In the genomic region with DNA sequence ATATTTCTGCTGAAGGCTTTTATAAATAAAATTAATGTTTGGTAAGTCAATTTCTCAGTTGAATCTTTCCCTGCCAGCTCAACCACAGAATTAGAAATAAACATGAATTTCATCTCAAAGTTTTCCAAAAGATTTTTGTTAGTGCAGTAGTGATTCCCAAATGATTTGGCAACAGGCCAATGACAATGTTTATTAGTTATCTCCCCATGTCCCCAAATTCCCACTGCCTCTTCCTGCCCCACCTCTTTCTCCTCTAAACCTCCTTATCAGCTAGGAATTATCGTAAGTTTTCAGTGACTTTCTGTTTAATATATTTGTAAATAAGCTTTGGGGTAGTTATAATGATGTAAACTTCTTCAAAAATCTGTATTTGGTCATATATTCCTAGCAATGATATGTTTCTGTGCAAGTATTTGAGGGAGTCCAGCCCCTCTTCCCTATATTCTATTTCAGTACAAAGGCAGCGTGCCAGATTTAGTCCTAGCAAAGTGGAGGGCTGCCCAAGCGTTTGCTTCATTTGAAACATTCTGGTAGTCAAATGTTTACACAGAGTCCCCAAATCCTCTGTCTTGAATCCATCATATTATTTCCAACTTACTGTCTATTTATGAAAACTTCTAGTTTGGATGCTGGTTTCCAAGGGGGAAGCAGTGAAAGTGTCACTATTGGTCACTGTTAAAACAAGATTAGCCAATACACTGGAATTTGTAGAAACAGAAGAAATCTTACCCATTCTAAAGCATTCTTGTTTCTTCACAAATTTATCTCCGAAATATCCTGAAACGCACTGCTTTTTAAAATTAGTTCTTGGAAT, we compare ENCODE assay signal across 31 cellular contexts. TPM values are rescaled to one million over a fixed set of nuclear protein-coding genes. Genes with fewer than 3 reads are reported as not detected.
A peak's percentile ranks its signal among the peaks of the same experiment; 100 is the strongest.
DNase-seq lines count a peak whose midpoint lies in the region; ATAC-seq, FAIRE-seq and TF ChIP-seq lines count a peak whose summit lies in the region.
"Had no signal": no experiment of that assay in that cellular context is flagged by ENCODE, and none has a peak within 500 bp of the region (broad histone marks: within the 10 kb centered on the region; RNA-seq: fewer than 3 reads in every experiment).

No MANE protein-coding gene starts in this region.

- no peak overlapping the region for H4K8ac ChIP-seq in IMR-90 (ENCODE audit: low read depth in 2 of 2, low read length in 2 of 2)

- FAIRE-seq in endothelial cell of umbilical vein (lab: Jason Lieb, UNC): no peak
- FAIRE-seq: bronchial epithelial cell, H54, TTC549 had no signal

- H3K4me3 ChIP-seq in IMR-90 (ENCODE audit: insufficient read depth, low read depth, low read length): no peak overlapping the region
- no peak overlapping the region for H3K4me3 ChIP-seq in endothelial cell of umbilical vein (replicated peaks in 1 of 3; ENCODE audit: insufficient read depth in 1 of 3, low read depth in 1 of 3, low read length in 3 of 3)
- H3K4me3 ChIP-seq in sigmoid colon: no peak overlapping the region
- no peak overlapping the region for H3K4me3 ChIP-seq in CD4-positive, alpha-beta memory T cell (ENCODE audit: low read length in 2 of 2)
- H3K4me3 ChIP-seq: left lung, MG63, mucosa of descending colon, PC-9 had no signal

- CTCF ChIA-PET in IMR-90 (lab: Yijun Ruan, JAX) (no interaction called here), endothelial cell of umbilical vein (lab: Charles Lee) (no interaction called here)
- CTCF ChIA-PET in CD4-positive, alpha-beta memory T cell (lab: Charles Lee; ENCODE audit: partially characterized antibody): no interaction called here

- H3K23ac ChIP-seq in IMR-90 (ENCODE audit: low read depth, low read length): no peak overlapping the region

- DNase-seq in IMR-90: peak; percentile 4
- peak; percentile 16 for DNase-seq in endothelial cell of umbilical vein (ENCODE audit: low read depth, low spot score)
- no peak for DNase-seq in left ventricle myocardium superior
- peak; percentile 64 for DNase-seq in sigmoid colon
- DNase-seq in CD4-positive, alpha-beta memory T cell: no peak
- no peak for DNase-seq in glomerular visceral epithelial cell (ENCODE audit: extremely low spot score)
- DNase-seq in activated CD4-positive, alpha-beta T cell treated with anti-CD3 and anti-CD28 coated beads for 48 hours: no peak
- no peak for DNase-seq in NCI-H1092 (lab: John Stamatoyannopoulos, UW)
- DNase-seq: activated CD8-positive, alpha-beta T cell treated with anti-CD3 and anti-CD28 coated beads, Interleukin-2, amount 10 ng/mL, durations not matched to agents 7 days and 5 days; activated gamma-delta T cell; activated naive CD8-positive, alpha-beta T cell treated with anti-CD3 and anti-CD28 coated beads, Interleukin-2, amount 50 U/mL, for 24 hours; BE2C; DMS79 treated with DMSO at 0.1 percent for 48 hours; hippocampal formation; immature natural killer cell; KBM-7; left lung; MG63; NCI-H1417 treated with DMSO at 0.1 percent for 48 hours; NCI-H2107; PC-9; SIG-M5; stimulated activated CD8-positive, alpha-beta memory T cell treated with anti-CD3 and anti-CD28 coated beads, Interleukin-4, amount 100 ng/mL, for 48 hours; substantia nigra had no signal

- no peak overlapping the region for H4K5ac ChIP-seq in IMR-90 (ENCODE audit: low read depth, low read length)

- no peak overlapping the region for H3K56ac ChIP-seq in IMR-90 (ENCODE audit: extremely low read depth, insufficient read depth, low read length)

- H2AK5ac ChIP-seq in IMR-90 (ENCODE audit: low read depth, low read length): no peak overlapping the region

- H3K4ac ChIP-seq in IMR-90 (ENCODE audit: low read depth, low read length): no peak overlapping the region

- ATAC-seq in IMR-90 (ENCODE audit: low read depth) (no peak), left ventricle myocardium superior (peak; percentile 58)
- ATAC-seq: activated CD4-positive, CD25-positive, alpha-beta regulatory T cell treated with anti-CD3 and anti-CD28 coated beads, Interleukin-2, amount 50 U/mL, for 24 hours; activated CD8-positive, alpha-beta T cell treated with anti-CD3 and anti-CD28 coated beads, Interleukin-2, amount 10 ng/mL, durations not matched to agents 7 days and 5 days; activated naive CD8-positive, alpha-beta T cell treated with anti-CD3 and anti-CD28 coated beads, Interleukin-2, amount 50 U/mL, for 24 hours; left lung; mucosa of descending colon had no signal

- H2AK9ac ChIP-seq in IMR-90 (replicated peaks; ENCODE audit: low read depth, low read length, poor library complexity): no peak overlapping the region

- H2BK20ac ChIP-seq in IMR-90 (ENCODE audit: low read depth, low read length): no peak overlapping the region

- TF ChIP-seq RAD21 in IMR-90 (IDR thresholded peaks at IDR 0.05; ENCODE audit: low read length): no peak

- H3K4me2 ChIP-seq in IMR-90 (ENCODE audit: low read depth, low read length) (peak overlapping the region; percentile 47; the same call in 1 of the 2 replicates), endothelial cell of umbilical vein (ENCODE audit: insufficient read depth, low read length) (no peak overlapping the region)
- H3K4me2 ChIP-seq: PC-9 had no signal

- H2BK5ac ChIP-seq in IMR-90 (ENCODE audit: low read depth, low read length, poor library complexity, severe bottlenecking): no peak overlapping the region

- TF ChIP-seq POLR2A in IMR-90 (IDR thresholded peaks at IDR 0.05; ENCODE audit: low read depth, low read length): no peak
- no peak for TF ChIP-seq POLR2A in endothelial cell of umbilical vein (IDR thresholded peaks at IDR 0.05; ENCODE audit: low read depth, low read length)
- TF ChIP-seq POLR2A in sigmoid colon (IDR thresholded peaks at IDR 0.05): no peak

- no peak overlapping the region for H4K91ac ChIP-seq in IMR-90 (ENCODE audit: insufficient read depth, low read depth, low read length)

- in situ Hi-C loops in IMR-90 (cut with MboI; ENCODE audit: low sequenced_read_pairs): no loop called here

- peaks cover 0 to 2% of the 10 kb centered on the region in 2 donors for H3K27me3 Mint-ChIP-seq in CD4-positive, alpha-beta memory T cell

- H4K20me1 ChIP-seq in IMR-90 (ENCODE audit: insufficient read depth, low read length) (no peaks in the 10 kb centered on the region), endothelial cell of umbilical vein (replicated peaks; ENCODE audit: control insufficient read depth, extremely low read depth, insufficient read depth, low read length) (no peaks in the 10 kb centered on the region)

- peaks cover 0 to 5% (median 0%) of the 10 kb centered on the region in 8 donors for H3K9me3 Mint-ChIP-seq in CD4-positive, alpha-beta memory T cell
- H3K9me3 Mint-ChIP-seq: activated naive CD8-positive, alpha-beta T cell treated with anti-CD3 and anti-CD28 coated beads, Interleukin-2, amount 50 U/mL, for 24 hours; nephron had no signal

- H3K18ac ChIP-seq in IMR-90 (ENCODE audit: low read depth, low read length): no peak overlapping the region

- no peaks in the 10 kb centered on the region for H3K36me3 ChIP-seq in IMR-90 (ENCODE audit: control insufficient read depth, insufficient read depth, low read length)
- H3K36me3 ChIP-seq in endothelial cell of umbilical vein (ENCODE audit: control insufficient read depth in 2 of 2, extremely low read depth in 1 of 2, insufficient read depth in 2 of 2, low read length in 2 of 2): no peaks in the 10 kb centered on the region
- H3K36me3 ChIP-seq in sigmoid colon: no peaks in the 10 kb centered on the region
- no peaks in the 10 kb centered on the region for H3K36me3 ChIP-seq in CD4-positive, alpha-beta memory T cell (ENCODE audit: insufficient read depth, low read length)
- H3K36me3 ChIP-seq: BE2C, left lung, MG63 had no signal

- no peaks in the 10 kb centered on the region for H3K79me2 ChIP-seq in endothelial cell of umbilical vein (ENCODE audit: control insufficient read depth, insufficient read depth, low read length)
- H3K79me2 ChIP-seq: parathyroid adenoma had no signal

- H2BK15ac ChIP-seq in IMR-90 (ENCODE audit: low read depth, low read length): no peak overlapping the region

- H3K14ac ChIP-seq in IMR-90 (replicated peaks; ENCODE audit: low read depth, low read length): no peak overlapping the region

- no CpG with 5 or more reads among the region's 5 CpGs for WGBS in IMR-90 (ENCODE audit: extremely low coverage in 2 of 2, insufficient read length in 1 of 2), 2 experiments
- WGBS in sigmoid colon, 2 donors: 63% methylated on average over 5 of the region's 5 CpGs

- H3K4me3 Mint-ChIP-seq in CD4-positive, alpha-beta memory T cell: no peak overlapping the region
- H3K4me3 Mint-ChIP-seq: activated CD8-positive, alpha-beta T cell treated with anti-CD3 and anti-CD28 coated beads, Interleukin-2, amount 10 ng/mL, durations not matched to agents 7 days and 5 days; activated naive CD8-positive, alpha-beta T cell treated with anti-CD3 and anti-CD28 coated beads, Interleukin-2, amount 50 U/mL, for 24 hours; immature natural killer cell; nephron had no signal

- intact Hi-C loops in IMR-90 (cut with micrococcal nuclease): no loop called here
- intact Hi-C loops in endothelial cell of umbilical vein (cut with micrococcal nuclease): no loop called here
- intact Hi-C loops in left ventricle myocardium superior (cut with micrococcal nuclease): no loop called here
- intact Hi-C loops in sigmoid colon (cut with DNase I): no loop called here
- intact Hi-C loops in CD4-positive, alpha-beta memory T cell (cut with micrococcal nuclease): no loop called here

- H3K36me3 Mint-ChIP-seq in CD4-positive, alpha-beta memory T cell: no peaks in the 10 kb centered on the region
- H3K36me3 Mint-ChIP-seq: immature natural killer cell had no signal

- dilution Hi-C loops in IMR-90 (cut with HindIII; ENCODE audit: low sequenced_read_pairs, unreplicated experiment): no loop called here
- dilution Hi-C loops in endothelial cell of umbilical vein (cut with MboI; ENCODE audit: extremely low pct_ligation_motif_present, low sequenced_read_pairs): no loop called here

- H3K9me1 ChIP-seq in IMR-90 (ENCODE audit: insufficient read depth, low read length): no peaks in the 10 kb centered on the region; the same call in 1 of the 2 replicates
- no peaks in the 10 kb centered on the region for H3K9me1 ChIP-seq in endothelial cell of umbilical vein (replicated peaks; ENCODE audit: control insufficient read depth, extremely low read depth, insufficient read depth, low read length)

- BruUV-seq in IMR-90 (replicated peaks; lab: Mats Ljungman, UMichigan): no TSS peak
- no TSS peak for BruUV-seq in endothelial cell of umbilical vein (replicated peaks; lab: Mats Ljungman, UMichigan)

- H3K4me1 ChIP-seq in IMR-90 (ENCODE audit: control insufficient read depth, insufficient read depth, low read length) (no peaks in the 10 kb centered on the region), endothelial cell of umbilical vein (ENCODE audit: control insufficient read depth, extremely low read depth, insufficient read depth, low read length) (no peaks in the 10 kb centered on the region), sigmoid colon (peaks cover 0 to 8% (median 0%) of the 10 kb centered on the region in 4 donors)
- H3K4me1 ChIP-seq in CD4-positive, alpha-beta memory T cell (ENCODE audit: insufficient read depth, low read length): no peaks in the 10 kb centered on the region
- H3K4me1 ChIP-seq: BE2C, left lung, parathyroid adenoma had no signal

- H3K27me3 ChIP-seq in IMR-90 (ENCODE audit: control insufficient read depth, insufficient read depth, low read length) (no peaks in the 10 kb centered on the region), endothelial cell of umbilical vein (ENCODE audit: control insufficient read depth in 2 of 2, insufficient read depth in 2 of 2, low read length in 2 of 2) (no peaks in the 10 kb centered on the region), sigmoid colon (no peaks in the 10 kb centered on the region)
- no peaks in the 10 kb centered on the region for H3K27me3 ChIP-seq in CD4-positive, alpha-beta memory T cell (ENCODE audit: insufficient read depth, low read length)
- H3K27me3 ChIP-seq: BE2C, left lung, MG63 had no signal

- H3K9ac ChIP-seq in IMR-90 (ENCODE audit: low read depth, low read length): no peak overlapping the region
- H3K9ac ChIP-seq in endothelial cell of umbilical vein (replicated peaks; ENCODE audit: extremely low read depth, insufficient read depth, low read length): no peak overlapping the region
- H3K9ac ChIP-seq: parathyroid adenoma had no signal

- H3K27ac Mint-ChIP-seq in CD4-positive, alpha-beta memory T cell: no peak overlapping the region
- H3K27ac Mint-ChIP-seq: activated CD8-positive, alpha-beta T cell treated with anti-CD3 and anti-CD28 coated beads, Interleukin-2, amount 10 ng/mL, durations not matched to agents 7 days and 5 days; activated naive CD8-positive, alpha-beta T cell treated with anti-CD3 and anti-CD28 coated beads, Interleukin-2, amount 50 U/mL, for 24 hours; immature natural killer cell had no signal

- no peaks in the 10 kb centered on the region for H3K9me3 ChIP-seq in IMR-90 (ENCODE audit: control insufficient read depth, insufficient read depth, low read length)
- no peaks in the 10 kb centered on the region for H3K9me3 ChIP-seq in endothelial cell of umbilical vein (replicated peaks; ENCODE audit: control insufficient read depth, insufficient read depth, low read length)
- no peaks in the 10 kb centered on the region for H3K9me3 ChIP-seq in sigmoid colon
- no peaks in the 10 kb centered on the region for H3K9me3 ChIP-seq in CD4-positive, alpha-beta memory T cell (ENCODE audit: control insufficient read depth in 1 of 2, low read length in 2 of 2)
- H3K9me3 ChIP-seq: BE2C, left lung, MG63, mucosa of descending colon had no signal

- no peak for TF ChIP-seq EP300 in sigmoid colon (IDR thresholded peaks at IDR 0.05)

- H2AFZ ChIP-seq in IMR-90 (replicated peaks; ENCODE audit: low read length, poor library complexity) (no peak overlapping the region), endothelial cell of umbilical vein (ENCODE audit: low read depth, low read length) (peak overlapping the region; percentile 62)
- H2AFZ ChIP-seq: parathyroid adenoma had no signal

- H3K4me1 Mint-ChIP-seq in CD4-positive, alpha-beta memory T cell: no peaks in the 10 kb centered on the region
- H3K4me1 Mint-ChIP-seq: activated naive CD8-positive, alpha-beta T cell treated with anti-CD3 and anti-CD28 coated beads, Interleukin-2, amount 50 U/mL, for 24 hours; immature natural killer cell had no signal

- H3K27ac ChIP-seq in IMR-90 (ENCODE audit: insufficient read depth, low read length): no peak overlapping the region
- H3K27ac ChIP-seq in endothelial cell of umbilical vein (ENCODE audit: insufficient read depth, low read depth, low read length): no peak overlapping the region
- H3K27ac ChIP-seq in sigmoid colon: peak overlapping the region in 1 of 4 donors; percentile 32
- no peak overlapping the region for H3K27ac ChIP-seq in CD4-positive, alpha-beta memory T cell (ENCODE audit: low read depth, low read length)
- H3K27ac ChIP-seq: left lung, parathyroid adenoma, PC-9 had no signal

- H3K79me1 ChIP-seq in IMR-90 (ENCODE audit: low read depth in 1 of 2, low read length in 2 of 2): no peaks in the 10 kb centered on the region

- POLR2A ChIA-PET in IMR-90 (lab: Charles Lee; ENCODE audit: unreplicated experiment): no interaction called here
- POLR2A ChIA-PET in endothelial cell of umbilical vein (lab: Charles Lee): no interaction called here
- POLR2A ChIA-PET in CD4-positive, alpha-beta memory T cell (lab: Charles Lee; ENCODE audit: partially characterized antibody): no interaction called here

- H2BK120ac ChIP-seq in IMR-90 (ENCODE audit: low read depth, low read length): no peak overlapping the region

- TF ChIP-seq CTCF in IMR-90 (conservative IDR thresholded peaks at IDR 0.05; ENCODE audit: low read depth, low read length): no peak
- no peak for TF ChIP-seq CTCF in endothelial cell of umbilical vein (IDR thresholded peaks at IDR 0.05; ENCODE audit: extremely low read depth in 1 of 2, insufficient read depth in 1 of 2, low read depth in 1 of 2, low read length in 2 of 2)
- TF ChIP-seq CTCF in sigmoid colon (IDR thresholded peaks at IDR 0.05): no peak

RNA-seq across cellular contexts. Expression of gene ANKRD50, which starts 33.7 kb away (rescaled TPM):
- total RNA-seq in IMR-90 (2012; rRNA removed) (35.3 and 45.8 TPM in 2 replicates), endothelial cell of umbilical vein (63.6 and 68.9 TPM in 2 replicates), left ventricle myocardium superior (5.4 TPM), sigmoid colon (10 to 100 TPM; 12.5 to 24.9 (median 14.9) TPM)
- polyA plus RNA-seq in IMR-90 (2012; rRNA removed) (6.4 and 8.1 TPM in 2 replicates), endothelial cell of umbilical vein (19.7 and 24.5 TPM in 2 replicates), sigmoid colon (1 to 10 TPM; 1.8 to 2.9 (median 1.8) TPM)
- polyA plus RNA-seq in IMR-90 (2012; cell fraction: cytosol; rRNA removed): 1.2 and 1.4 TPM in 2 replicates
- polyA plus RNA-seq in IMR-90 (2012; cell fraction: nucleus; rRNA removed; ENCODE audit: low replicate concordance): 1.5 and 12.4 TPM in 2 replicates
- 24.0 and 25.2 TPM in 2 replicates for polyA plus RNA-seq in endothelial cell of umbilical vein (2011; cell fraction: cytosol; rRNA removed)
- polyA plus RNA-seq in endothelial cell of umbilical vein (2011; cell fraction: nucleus; rRNA removed): 57.9 and 77.2 TPM in 2 replicates
- 55.8 and 71.6 TPM in 2 replicates for polyA plus RNA-seq in endothelial cell of umbilical vein (2012)
- 177 and 203 TPM in 2 replicates for polyA minus RNA-seq in endothelial cell of umbilical vein
- 10.4 TPM for polyA minus RNA-seq in endothelial cell of umbilical vein (2011; cell fraction: cytosol; rRNA and poly(A)+ RNA removed)
- 183 and 257 TPM in 2 replicates for polyA minus RNA-seq in endothelial cell of umbilical vein (2011; cell fraction: nucleus; rRNA and poly(A)+ RNA removed)
- total RNA-seq in CD4-positive, alpha-beta memory T cell: under 1 TPM; 0.12 to 0.19 TPM
- polyA plus RNA-seq in CD4-positive, alpha-beta memory T cell: under 1 TPM in 1 of 2 donors, not detected in 1; 0.11 TPM

Comparison
In these comparisons a context has a peak if more than half of its experiments do, and no peak if none do; other contexts are left out.
1. DNase-seq: peak in IMR-90 (single experiment), endothelial cell of umbilical vein (single experiment) and sigmoid colon (single experiment); none in left ventricle myocardium superior (single experiment), CD4-positive, alpha-beta memory T cell (0 of 5), glomerular visceral epithelial cell (single experiment), activated CD4-positive, alpha-beta T cell treated with anti-CD3 and anti-CD28 coated beads for 48 hours (single experiment) and NCI-H1092 (single experiment).